Comparison of ENCODE assay signal across 1 cellular context in the genomic region with DNA sequence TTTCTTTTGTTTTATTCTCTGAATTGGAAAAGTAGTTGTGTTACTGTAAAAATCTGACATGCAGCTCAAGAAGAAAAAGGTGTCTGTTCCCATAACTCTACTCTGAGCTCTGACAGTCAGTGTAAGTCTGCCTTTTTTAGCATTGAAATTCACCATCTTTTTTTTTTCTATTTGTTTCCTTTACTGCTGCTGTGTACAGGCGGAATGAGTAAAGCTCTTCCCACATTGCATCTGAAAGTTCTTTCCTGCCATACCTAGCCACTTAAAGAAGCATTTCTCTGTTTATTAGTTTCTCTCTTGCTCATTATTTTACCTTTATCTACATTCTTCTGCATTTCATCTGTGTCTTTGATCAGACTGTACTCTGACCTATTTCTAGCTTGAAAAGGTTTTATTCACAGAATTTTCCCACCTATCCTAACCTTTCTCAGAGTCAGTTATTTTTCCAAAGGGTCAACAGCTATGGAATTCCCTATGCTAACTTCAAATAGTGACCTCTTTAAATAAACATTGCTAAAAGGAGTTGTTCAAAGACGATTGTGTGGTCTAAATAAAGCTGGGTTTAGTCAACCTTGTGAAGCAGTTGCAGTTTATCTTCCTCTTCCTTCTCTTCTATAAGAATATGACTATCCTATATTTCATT.
TF ChIP-seq lines count a peak whose summit lies in the region.

No MANE protein-coding gene starts in this region.

TF ChIP-seq in HepG2, 621 proteins besides CTCF, POLR2A, EP300 and RAD21 (continues in another document):
- TF ChIP-seq, protein P1, sequence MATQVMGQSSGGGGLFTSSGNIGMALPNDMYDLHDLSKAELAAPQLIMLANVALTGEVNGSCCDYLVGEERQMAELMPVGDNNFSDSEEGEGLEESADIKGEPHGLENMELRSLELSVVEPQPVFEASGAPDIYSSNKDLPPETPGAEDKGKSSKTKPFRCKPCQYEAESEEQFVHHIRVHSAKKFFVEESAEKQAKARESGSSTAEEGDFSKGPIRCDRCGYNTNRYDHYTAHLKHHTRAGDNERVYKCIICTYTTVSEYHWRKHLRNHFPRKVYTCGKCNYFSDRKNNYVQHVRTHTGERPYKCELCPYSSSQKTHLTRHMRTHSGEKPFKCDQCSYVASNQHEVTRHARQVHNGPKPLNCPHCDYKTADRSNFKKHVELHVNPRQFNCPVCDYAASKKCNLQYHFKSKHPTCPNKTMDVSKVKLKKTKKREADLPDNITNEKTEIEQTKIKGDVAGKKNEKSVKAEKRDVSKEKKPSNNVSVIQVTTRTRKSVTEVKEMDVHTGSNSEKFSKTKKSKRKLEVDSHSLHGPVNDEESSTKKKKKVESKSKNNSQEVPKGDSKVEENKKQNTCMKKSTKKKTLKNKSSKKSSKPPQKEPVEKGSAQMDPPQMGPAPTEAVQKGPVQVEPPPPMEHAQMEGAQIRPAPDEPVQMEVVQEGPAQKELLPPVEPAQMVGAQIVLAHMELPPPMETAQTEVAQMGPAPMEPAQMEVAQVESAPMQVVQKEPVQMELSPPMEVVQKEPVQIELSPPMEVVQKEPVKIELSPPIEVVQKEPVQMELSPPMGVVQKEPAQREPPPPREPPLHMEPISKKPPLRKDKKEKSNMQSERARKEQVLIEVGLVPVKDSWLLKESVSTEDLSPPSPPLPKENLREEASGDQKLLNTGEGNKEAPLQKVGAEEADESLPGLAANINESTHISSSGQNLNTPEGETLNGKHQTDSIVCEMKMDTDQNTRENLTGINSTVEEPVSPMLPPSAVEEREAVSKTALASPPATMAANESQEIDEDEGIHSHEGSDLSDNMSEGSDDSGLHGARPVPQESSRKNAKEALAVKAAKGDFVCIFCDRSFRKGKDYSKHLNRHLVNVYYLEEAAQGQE (IDR thresholded peaks at IDR 0.05; ENCODE audit: borderline replicate concordance in 1 of 2, low read depth in 1 of 2, low read length in 2 of 2) = peak in 1 of 2 experiments; percentile 64; a peak in 2 of 4 replicates
- TF ChIP-seq SOX5 (CRISPR knock-in tag; IDR thresholded peaks at IDR 0.05; ENCODE audit: borderline replicate concordance) = peak; percentile 95
- TF ChIP-seq, protein P2, sequence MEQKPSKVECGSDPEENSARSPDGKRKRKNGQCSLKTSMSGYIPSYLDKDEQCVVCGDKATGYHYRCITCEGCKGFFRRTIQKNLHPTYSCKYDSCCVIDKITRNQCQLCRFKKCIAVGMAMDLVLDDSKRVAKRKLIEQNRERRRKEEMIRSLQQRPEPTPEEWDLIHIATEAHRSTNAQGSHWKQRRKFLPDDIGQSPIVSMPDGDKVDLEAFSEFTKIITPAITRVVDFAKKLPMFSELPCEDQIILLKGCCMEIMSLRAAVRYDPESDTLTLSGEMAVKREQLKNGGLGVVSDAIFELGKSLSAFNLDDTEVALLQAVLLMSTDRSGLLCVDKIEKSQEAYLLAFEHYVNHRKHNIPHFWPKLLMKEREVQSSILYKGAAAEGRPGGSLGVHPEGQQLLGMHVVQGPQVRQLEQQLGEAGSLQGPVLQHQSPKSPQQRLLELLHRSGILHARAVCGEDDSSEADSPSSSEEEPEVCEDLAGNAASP (CRISPR knock-in tag; IDR thresholded peaks at IDR 0.05; ENCODE audit: borderline replicate concordance) = peak; percentile 79; the same call in 1 of the 2 replicates
- TF ChIP-seq, protein P3, sequence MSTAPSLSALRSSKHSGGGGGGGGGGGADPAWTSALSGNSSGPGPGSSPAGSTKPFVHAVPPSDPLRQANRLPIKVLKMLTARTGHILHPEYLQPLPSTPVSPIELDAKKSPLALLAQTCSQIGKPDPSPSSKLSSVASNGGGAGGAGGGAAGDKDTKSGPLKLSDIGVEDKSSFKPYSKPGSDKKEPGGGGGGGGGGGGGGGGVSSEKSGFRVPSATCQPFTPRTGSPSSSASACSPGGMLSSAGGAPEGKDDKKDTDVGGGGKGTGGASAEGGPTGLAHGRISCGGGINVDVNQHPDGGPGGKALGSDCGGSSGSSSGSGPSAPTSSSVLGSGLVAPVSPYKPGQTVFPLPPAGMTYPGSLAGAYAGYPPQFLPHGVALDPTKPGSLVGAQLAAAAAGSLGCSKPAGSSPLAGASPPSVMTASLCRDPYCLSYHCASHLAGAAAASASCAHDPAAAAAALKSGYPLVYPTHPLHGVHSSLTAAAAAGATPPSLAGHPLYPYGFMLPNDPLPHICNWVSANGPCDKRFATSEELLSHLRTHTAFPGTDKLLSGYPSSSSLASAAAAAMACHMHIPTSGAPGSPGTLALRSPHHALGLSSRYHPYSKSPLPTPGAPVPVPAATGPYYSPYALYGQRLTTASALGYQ (CRISPR knock-in tag; IDR thresholded peaks at IDR 0.05) = peak; percentile 97
- peak; percentile 73 to 97 for TF ChIP-seq NR2F1 (CRISPR knock-in tag; IDR thresholded peaks at IDR 0.05)
- peak; percentile 95 for TF ChIP-seq RXRB (CRISPR knock-in tag; IDR thresholded peaks at IDR 0.05; ENCODE audit: borderline replicate concordance)
- no peak for TF ChIP-seq JARID2 (CRISPR knock-in tag; IDR thresholded peaks at IDR 0.05; ENCODE audit: insufficient replicate concordance)
- no peak for TF ChIP-seq NPAS2 (CRISPR knock-in tag; IDR thresholded peaks at IDR 0.05; ENCODE audit: borderline replicate concordance)
- peak; percentile 98 for TF ChIP-seq NCOA2 (CRISPR knock-in tag; IDR thresholded peaks at IDR 0.05)
- peak; percentile 73 for TF ChIP-seq FOXK2 (IDR thresholded peaks at IDR 0.05)
- TF ChIP-seq ZNF264 (CRISPR knock-in tag; IDR thresholded peaks at IDR 0.05) = peak; percentile 51; the same call in 1 of the 2 replicates
- TF ChIP-seq, protein P4, sequence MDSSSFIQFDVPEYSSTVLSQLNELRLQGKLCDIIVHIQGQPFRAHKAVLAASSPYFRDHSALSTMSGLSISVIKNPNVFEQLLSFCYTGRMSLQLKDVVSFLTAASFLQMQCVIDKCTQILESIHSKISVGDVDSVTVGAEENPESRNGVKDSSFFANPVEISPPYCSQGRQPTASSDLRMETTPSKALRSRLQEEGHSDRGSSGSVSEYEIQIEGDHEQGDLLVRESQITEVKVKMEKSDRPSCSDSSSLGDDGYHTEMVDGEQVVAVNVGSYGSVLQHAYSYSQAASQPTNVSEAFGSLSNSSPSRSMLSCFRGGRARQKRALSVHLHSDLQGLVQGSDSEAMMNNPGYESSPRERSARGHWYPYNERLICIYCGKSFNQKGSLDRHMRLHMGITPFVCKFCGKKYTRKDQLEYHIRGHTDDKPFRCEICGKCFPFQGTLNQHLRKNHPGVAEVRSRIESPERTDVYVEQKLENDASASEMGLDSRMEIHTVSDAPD (CRISPR knock-in tag; IDR thresholded peaks at IDR 0.05) = 0 out of 2 replicates have a peak, but pooled peaks have one; percentile 43
- TF ChIP-seq NFIC (IDR thresholded peaks at IDR 0.05; ENCODE audit: low read length) = peak; percentile 100
- peak; percentile 89 for TF ChIP-seq HNF4A (CRISPR knock-in tag; IDR thresholded peaks at IDR 0.05)
- peak; percentile 95 for TF ChIP-seq CREM (IDR thresholded peaks at IDR 0.05)
- TF ChIP-seq CREM (CRISPR knock-in tag; IDR thresholded peaks at IDR 0.05) = no peak
- TF ChIP-seq, protein P5, sequence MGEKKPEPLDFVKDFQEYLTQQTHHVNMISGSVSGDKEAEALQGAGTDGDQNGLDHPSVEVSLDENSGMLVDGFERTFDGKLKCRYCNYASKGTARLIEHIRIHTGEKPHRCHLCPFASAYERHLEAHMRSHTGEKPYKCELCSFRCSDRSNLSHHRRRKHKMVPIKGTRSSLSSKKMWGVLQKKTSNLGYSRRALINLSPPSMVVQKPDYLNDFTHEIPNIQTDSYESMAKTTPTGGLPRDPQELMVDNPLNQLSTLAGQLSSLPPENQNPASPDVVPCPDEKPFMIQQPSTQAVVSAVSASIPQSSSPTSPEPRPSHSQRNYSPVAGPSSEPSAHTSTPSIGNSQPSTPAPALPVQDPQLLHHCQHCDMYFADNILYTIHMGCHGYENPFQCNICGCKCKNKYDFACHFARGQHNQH (CRISPR knock-in tag; IDR thresholded peaks at IDR 0.05) = peak; percentile 90; the same call in 1 of the 2 replicates
- TF ChIP-seq, protein P6, sequence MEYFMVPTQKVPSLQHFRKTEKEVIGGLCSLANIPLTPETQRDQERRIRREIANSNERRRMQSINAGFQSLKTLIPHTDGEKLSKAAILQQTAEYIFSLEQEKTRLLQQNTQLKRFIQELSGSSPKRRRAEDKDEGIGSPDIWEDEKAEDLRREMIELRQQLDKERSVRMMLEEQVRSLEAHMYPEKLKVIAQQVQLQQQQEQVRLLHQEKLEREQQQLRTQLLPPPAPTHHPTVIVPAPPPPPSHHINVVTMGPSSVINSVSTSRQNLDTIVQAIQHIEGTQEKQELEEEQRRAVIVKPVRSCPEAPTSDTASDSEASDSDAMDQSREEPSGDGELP (IDR thresholded peaks at IDR 0.05; ENCODE audit: borderline replicate concordance, low read depth) = peak; percentile 51; the same call in 1 of the 2 replicates
- TF ChIP-seq TBX2 (CRISPR knock-in tag; IDR thresholded peaks at IDR 0.05; ENCODE audit: borderline replicate concordance) = peak; percentile 73
- TF ChIP-seq MED8 (CRISPR knock-in tag; IDR thresholded peaks at IDR 0.05; ENCODE audit: insufficient replicate concordance) = peak; percentile 87
- peak; percentile 38 for TF ChIP-seq YY1 (IDR thresholded peaks at IDR 0.05; ENCODE audit: insufficient read depth, insufficient replicate concordance, low read depth, low read length)
- TF ChIP-seq, protein P7, sequence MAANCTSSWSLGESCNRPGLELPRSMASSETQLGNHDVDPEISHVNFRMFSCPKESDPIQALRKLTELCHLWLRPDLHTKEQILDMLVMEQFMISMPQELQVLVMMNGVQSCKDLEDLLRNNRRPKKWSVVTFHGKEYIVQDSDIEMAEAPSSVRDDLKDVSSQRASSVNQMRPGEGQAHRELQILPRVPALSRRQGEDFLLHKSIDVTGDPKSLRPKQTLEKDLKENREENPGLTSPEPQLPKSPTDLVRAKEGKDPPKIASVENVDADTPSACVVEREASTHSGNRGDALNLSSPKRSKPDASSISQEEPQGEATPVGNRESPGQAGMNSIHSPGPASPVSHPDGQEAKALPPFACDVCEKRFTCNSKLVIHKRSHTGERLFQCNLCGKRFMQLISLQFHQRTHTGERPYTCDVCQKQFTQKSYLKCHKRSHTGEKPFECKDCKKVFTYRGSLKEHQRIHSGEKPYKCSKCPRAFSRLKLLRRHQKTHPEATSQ (CRISPR knock-in tag; IDR thresholded peaks at IDR 0.05; ENCODE audit: borderline replicate concordance) = peak; percentile 91; the same call in 1 of the 2 replicates
- TF ChIP-seq, protein P8, sequence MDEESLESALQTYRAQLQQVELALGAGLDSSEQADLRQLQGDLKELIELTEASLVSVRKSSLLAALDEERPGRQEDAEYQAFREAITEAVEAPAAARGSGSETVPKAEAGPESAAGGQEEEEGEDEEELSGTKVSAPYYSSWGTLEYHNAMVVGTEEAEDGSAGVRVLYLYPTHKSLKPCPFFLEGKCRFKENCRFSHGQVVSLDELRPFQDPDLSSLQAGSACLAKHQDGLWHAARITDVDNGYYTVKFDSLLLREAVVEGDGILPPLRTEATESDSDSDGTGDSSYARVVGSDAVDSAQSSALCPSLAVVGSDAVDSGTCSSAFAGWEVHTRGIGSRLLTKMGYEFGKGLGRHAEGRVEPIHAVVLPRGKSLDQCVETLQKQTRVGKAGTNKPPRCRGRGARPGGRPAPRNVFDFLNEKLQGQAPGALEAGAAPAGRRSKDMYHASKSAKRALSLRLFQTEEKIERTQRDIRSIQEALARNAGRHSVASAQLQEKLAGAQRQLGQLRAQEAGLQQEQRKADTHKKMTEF (CRISPR knock-in tag; IDR thresholded peaks at IDR 0.05) = peak; percentile 96
- no peak for TF ChIP-seq SCMH1 (CRISPR knock-in tag; IDR thresholded peaks at IDR 0.05; ENCODE audit: borderline replicate concordance)
- TF ChIP-seq, protein P9, sequence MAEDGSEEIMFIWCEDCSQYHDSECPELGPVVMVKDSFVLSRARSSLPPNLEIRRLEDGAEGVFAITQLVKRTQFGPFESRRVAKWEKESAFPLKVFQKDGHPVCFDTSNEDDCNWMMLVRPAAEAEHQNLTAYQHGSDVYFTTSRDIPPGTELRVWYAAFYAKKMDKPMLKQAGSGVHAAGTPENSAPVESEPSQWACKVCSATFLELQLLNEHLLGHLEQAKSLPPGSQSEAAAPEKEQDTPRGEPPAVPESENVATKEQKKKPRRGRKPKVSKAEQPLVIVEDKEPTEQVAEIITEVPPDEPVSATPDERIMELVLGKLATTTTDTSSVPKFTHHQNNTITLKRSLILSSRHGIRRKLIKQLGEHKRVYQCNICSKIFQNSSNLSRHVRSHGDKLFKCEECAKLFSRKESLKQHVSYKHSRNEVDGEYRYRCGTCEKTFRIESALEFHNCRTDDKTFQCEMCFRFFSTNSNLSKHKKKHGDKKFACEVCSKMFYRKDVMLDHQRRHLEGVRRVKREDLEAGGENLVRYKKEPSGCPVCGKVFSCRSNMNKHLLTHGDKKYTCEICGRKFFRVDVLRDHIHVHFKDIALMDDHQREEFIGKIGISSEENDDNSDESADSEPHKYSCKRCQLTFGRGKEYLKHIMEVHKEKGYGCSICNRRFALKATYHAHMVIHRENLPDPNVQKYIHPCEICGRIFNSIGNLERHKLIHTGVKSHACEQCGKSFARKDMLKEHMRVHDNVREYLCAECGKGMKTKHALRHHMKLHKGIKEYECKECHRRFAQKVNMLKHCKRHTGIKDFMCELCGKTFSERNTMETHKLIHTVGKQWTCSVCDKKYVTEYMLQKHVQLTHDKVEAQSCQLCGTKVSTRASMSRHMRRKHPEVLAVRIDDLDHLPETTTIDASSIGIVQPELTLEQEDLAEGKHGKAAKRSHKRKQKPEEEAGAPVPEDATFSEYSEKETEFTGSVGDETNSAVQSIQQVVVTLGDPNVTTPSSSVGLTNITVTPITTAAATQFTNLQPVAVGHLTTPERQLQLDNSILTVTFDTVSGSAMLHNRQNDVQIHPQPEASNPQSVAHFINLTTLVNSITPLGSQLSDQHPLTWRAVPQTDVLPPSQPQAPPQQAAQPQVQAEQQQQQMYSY (CRISPR knock-in tag; IDR thresholded peaks at IDR 0.05) = peak; percentile 28; the same call in 1 of the 2 replicates
- 0 out of 2 replicates have a peak, but pooled peaks have one; percentile 56 for TF ChIP-seq ZBTB3 (CRISPR knock-in tag; IDR thresholded peaks at IDR 0.05; ENCODE audit: borderline replicate concordance, low read depth)
- TF ChIP-seq, protein P10, sequence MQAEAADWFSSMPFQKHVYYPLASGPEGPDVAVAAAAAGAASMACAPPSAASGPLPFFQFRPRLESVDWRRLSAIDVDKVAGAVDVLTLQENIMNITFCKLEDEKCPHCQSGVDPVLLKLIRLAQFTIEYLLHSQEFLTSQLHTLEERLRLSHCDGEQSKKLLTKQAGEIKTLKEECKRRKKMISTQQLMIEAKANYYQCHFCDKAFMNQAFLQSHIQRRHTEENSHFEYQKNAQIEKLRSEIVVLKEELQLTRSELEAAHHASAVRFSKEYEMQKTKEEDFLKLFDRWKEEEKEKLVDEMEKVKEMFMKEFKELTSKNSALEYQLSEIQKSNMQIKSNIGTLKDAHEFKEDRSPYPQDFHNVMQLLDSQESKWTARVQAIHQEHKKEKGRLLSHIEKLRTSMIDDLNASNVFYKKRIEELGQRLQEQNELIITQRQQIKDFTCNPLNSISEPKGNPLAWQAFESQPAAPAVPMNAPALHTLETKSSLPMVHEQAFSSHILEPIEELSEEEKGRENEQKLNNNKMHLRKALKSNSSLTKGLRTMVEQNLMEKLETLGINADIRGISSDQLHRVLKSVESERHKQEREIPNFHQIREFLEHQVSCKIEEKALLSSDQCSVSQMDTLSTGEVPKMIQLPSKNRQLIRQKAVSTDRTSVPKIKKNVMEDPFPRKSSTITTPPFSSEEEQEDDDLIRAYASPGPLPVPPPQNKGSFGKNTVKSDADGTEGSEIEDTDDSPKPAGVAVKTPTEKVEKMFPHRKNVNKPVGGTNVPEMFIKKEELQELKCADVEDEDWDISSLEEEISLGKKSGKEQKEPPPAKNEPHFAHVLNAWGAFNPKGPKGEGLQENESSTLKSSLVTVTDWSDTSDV (CRISPR knock-in tag; IDR thresholded peaks at IDR 0.05) = no peak
- TF ChIP-seq ZNF235 (CRISPR knock-in tag; IDR thresholded peaks at IDR 0.05; ENCODE audit: borderline replicate concordance) = no peak
- peak; percentile 79; the same call in 1 of the 2 replicates for TF ChIP-seq ZNF317 (CRISPR knock-in tag; IDR thresholded peaks at IDR 0.05)
- TF ChIP-seq NKX3-1 (CRISPR knock-in tag; IDR thresholded peaks at IDR 0.05) = peak; percentile 75; the same call in 1 of the 2 replicates
- TF ChIP-seq SAP130 (CRISPR knock-in tag; IDR thresholded peaks at IDR 0.05; ENCODE audit: low read depth) = peak; percentile 62; the same call in 1 of the 2 replicates
